ENCODE assay signal across 1 cellular context in genomic region chr22:44018594-44018993, GRCh38.
TF ChIP-seq lines count a peak whose summit lies in the region.

No MANE protein-coding gene starts in this region.

TF ChIP-seq in H1, 55 proteins besides CTCF, POLR2A, EP300 and RAD21 (continued from another document):
- TF ChIP-seq EGR1 (IDR thresholded peaks at IDR 0.05; ENCODE audit: borderline replicate concordance, low read depth, low read length) (no peak), MAFK (IDR thresholded peaks at IDR 0.05; ENCODE audit: low read depth, low read length) (no peak), TAF7 (optimal IDR thresholded peaks at IDR 0.05; ENCODE audit: borderline replicate concordance, low read depth, low read length) (no peak), CHD7 (IDR thresholded peaks at IDR 0.05; ENCODE audit: insufficient replicate concordance, low read length) (no peak)
TF ChIP-seq in H1: peak in this region for 0.
